ENCODE assay signal across 9 cellular contexts in the genomic region with DNA sequence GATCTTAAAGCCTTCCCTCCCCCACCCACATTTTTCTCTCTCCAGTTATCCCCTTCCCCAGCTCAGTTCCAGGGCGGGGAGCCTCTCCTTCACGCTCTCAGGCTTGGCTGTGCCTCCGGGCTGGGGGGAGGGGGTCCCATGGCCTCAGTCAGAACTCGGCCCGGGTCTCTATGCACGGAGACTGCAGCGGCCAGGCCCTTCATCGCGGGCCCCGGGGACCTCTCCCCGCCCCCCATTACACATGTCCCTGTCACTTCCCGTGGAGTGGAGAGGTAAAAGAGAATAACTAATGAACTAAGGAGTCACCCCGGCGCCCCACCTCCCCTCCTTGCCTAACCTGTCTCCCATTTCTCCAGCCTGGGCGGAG. TPM values are rescaled to one million over a fixed set of nuclear protein-coding genes. Genes with fewer than 3 reads are reported as not detected.
DNase-seq lines count a peak whose midpoint lies in the region; ATAC-seq, FAIRE-seq and TF ChIP-seq lines count a peak whose summit lies in the region.
"Had no signal": no experiment of that assay in that cellular context is flagged by ENCODE, and none has a peak within 500 bp of the region (broad histone marks: within the 10 kb centered on the region; RNA-seq: fewer than 3 reads in every experiment).

No MANE protein-coding gene starts in this region.

- H3K27ac ChIP-seq in CD8-positive, alpha-beta T cell (ENCODE audit: low read depth, low read length), result no peak overlapping the region
- H3K27ac ChIP-seq in Karpas-422 (ENCODE audit: low read length) (no peak overlapping the region), H1 (ENCODE audit: low read depth, low read length) (no peak overlapping the region), caudate nucleus (ENCODE audit: low read depth, low read length) (no peak overlapping the region)

- no peak overlapping the region for H2BK12ac ChIP-seq in H1 (ENCODE audit: low read depth, low read length)

- H4K8ac ChIP-seq in H1 (ENCODE audit: extremely low read depth, insufficient read depth, low read length), result no peak overlapping the region

- FAIRE-seq in H1 (lab: Jason Lieb, UNC), result no peak

- no peaks in the 10 kb centered on the region for H3K9me2 ChIP-seq in Karpas-422 (replicated peaks; ENCODE audit: insufficient read depth, low read length)

- H4K20me1 ChIP-seq in Karpas-422 (ENCODE audit: insufficient read depth, low read depth, low read length), result no peaks in the 10 kb centered on the region; the same call in 1 of the 2 replicates
- H4K20me1 ChIP-seq in H1 (replicated peaks in 1 of 2; ENCODE audit: control insufficient read depth in 1 of 2, insufficient read depth in 2 of 2, low read length in 2 of 2), result peaks cover 0 to 2% of the 10 kb centered on the region in 2 experiments

- H2AK5ac ChIP-seq in H1 (ENCODE audit: low read depth, low read length), result no peak overlapping the region

- peaks cover 7% of the 10 kb centered on the region; the same call in 1 of the 2 replicates for H3K23me2 ChIP-seq in H1 (ENCODE audit: low read depth, low read length)

- H3K27me3 Mint-ChIP-seq in CD8-positive, alpha-beta T cell (ENCODE audit: low read depth), result no peaks in the 10 kb centered on the region
- H3K27me3 Mint-ChIP-seq in progenitor cell of endocrine pancreas, result no peaks in the 10 kb centered on the region

- H2BK15ac ChIP-seq in H1 (ENCODE audit: low read length), result no peak overlapping the region

- no peak overlapping the region; the same call in 1 of the 2 replicates for H3K18ac ChIP-seq in H1 (ENCODE audit: extremely low read depth, low read length)

- H3K4me3 ChIP-seq in CD8-positive, alpha-beta T cell (ENCODE audit: low read depth, low read length), result no peak overlapping the region
- H3K4me3 ChIP-seq in Karpas-422 (ENCODE audit: low read length), result no peak overlapping the region
- peak overlapping the region in 3 of 4 experiments; percentile 56 to 75 (median 70); a peak in 5 of 8 replicates for H3K4me3 ChIP-seq in H1 (ENCODE audit: extremely low read depth in 1 of 4, insufficient read depth in 2 of 4, low read depth in 3 of 4, low read length in 4 of 4)
- no peak overlapping the region for H3K4me3 ChIP-seq in BE2C (ENCODE audit: low read depth, low read length)

- intact Hi-C loops in CD8-positive, alpha-beta T cell (cut with DNase I, micrococcal nuclease), result loop anchor here in 1 of 2 experiments (5.0 kb wide), 1 partner anchor 85 kb away; no protein-coding TSS in a partner anchor

- H3K4me1 ChIP-seq in CD8-positive, alpha-beta T cell (ENCODE audit: insufficient read depth, low read length), result peaks cover 9% of the 10 kb centered on the region
- H3K4me1 ChIP-seq in Karpas-422 (ENCODE audit: low read length) (peaks cover 26% of the 10 kb centered on the region), H1 (replicated peaks in 1 of 4; ENCODE audit: control insufficient read depth in 3 of 4, insufficient read depth in 4 of 4, low read length in 3 of 4) (peaks cover 0 to 6% (median 5%) of the 10 kb centered on the region in 4 experiments; a peak in 3 of 7 replicates), BE2C (no peaks in the 10 kb centered on the region; the same call in 1 of the 2 replicates)

- CTCF ChIA-PET in CD8-positive, alpha-beta T cell (lab: Charles Lee), result interaction anchor here (1.1 kb wide), 1 partner anchor 45 kb away, joined by 3 read pairs; no protein-coding TSS in a partner anchor
- CTCF ChIA-PET in H1 (lab: Charles Lee; ENCODE audit: partially characterized antibody), result interaction anchor here (0.7 kb wide), 1 partner anchor 64 kb away, joined by 3 read pairs; no protein-coding TSS in a partner anchor

- DNase-seq in CD8-positive, alpha-beta T cell, result no peak
- DNase-seq in Karpas-422, result no peak
- DNase-seq in H1 (ENCODE audit: low read depth in 1 of 2, low spot score in 2 of 2), result peak in 1 of 2 experiments; percentile 48
- no peak for DNase-seq in progenitor cell of endocrine pancreas (ENCODE audit: low spot score, unreplicated experiment)
- DNase-seq in BE2C, result no peak
- DNase-seq in caudate nucleus (lab: John Stamatoyannopoulos, UW), result no peak

- H4K5ac ChIP-seq in H1 (ENCODE audit: insufficient read length, low read depth, low read length), result no peak overlapping the region

- H3K56ac ChIP-seq in H1 (replicated peaks; ENCODE audit: insufficient read length, low read depth, low read length), result no peak overlapping the region

- no peak overlapping the region for H3K14ac ChIP-seq in H1 (ENCODE audit: insufficient read length)

- peak overlapping the region; percentile 8 for H3K4me3 Mint-ChIP-seq in CD8-positive, alpha-beta T cell
- H3K4me3 Mint-ChIP-seq in progenitor cell of endocrine pancreas (ENCODE audit: low read depth), result peak overlapping the region; percentile 19

- H3K36me3 ChIP-seq in CD8-positive, alpha-beta T cell (ENCODE audit: insufficient read depth, low read length), result no peaks in the 10 kb centered on the region
- H3K36me3 ChIP-seq in Karpas-422 (ENCODE audit: insufficient read depth, low read length), result peaks cover 3% of the 10 kb centered on the region; the same call in 1 of the 2 replicates
- peaks cover 0 to 5% (median 2%) of the 10 kb centered on the region in 4 experiments; a peak in 3 of 8 replicates for H3K36me3 ChIP-seq in H1 (ENCODE audit: control insufficient read depth in 2 of 4, insufficient read depth in 4 of 4, low read length in 3 of 4)
- no peaks in the 10 kb centered on the region for H3K36me3 ChIP-seq in BE2C

- WGBS in H1 (ENCODE audit: extremely low coverage in 1 of 2, insufficient coverage in 1 of 2, insufficient read length in 1 of 2, insufficient replicate concordance in 2 of 2, low coverage in 1 of 2, low lambda C conversion rate in 2 of 2, missing lambda C conversion rate in 1 of 2), 2 experiments, result 6% methylated on average over 3 of the region's 15 CpGs; no CpG with 5 or more reads in 1 of the 2 experiments

- no peaks in the 10 kb centered on the region for H3K9me3 ChIP-seq in CD8-positive, alpha-beta T cell (ENCODE audit: low read length)
- H3K9me3 ChIP-seq in Karpas-422 (ENCODE audit: low read length) (no peaks in the 10 kb centered on the region), H1 (ENCODE audit: insufficient read depth in 2 of 2, low read depth in 1 of 2, low read length in 1 of 2) (no peaks in the 10 kb centered on the region), BE2C (no peaks in the 10 kb centered on the region)

- H4K91ac ChIP-seq in H1 (replicated peaks; ENCODE audit: insufficient read length, low read length), result no peak overlapping the region

- H3K27ac Mint-ChIP-seq in CD8-positive, alpha-beta T cell, result no peak overlapping the region
- H3K27ac Mint-ChIP-seq in progenitor cell of endocrine pancreas, result no peak overlapping the region

- H2AFZ ChIP-seq in Karpas-422 (ENCODE audit: low read length) (no peak overlapping the region), H1 (ENCODE audit: low read length) (no peak overlapping the region)

- peaks cover 17% of the 10 kb centered on the region for H3K4me1 Mint-ChIP-seq in CD8-positive, alpha-beta T cell (ENCODE audit: low read depth)
- peaks cover 9% of the 10 kb centered on the region for H3K4me1 Mint-ChIP-seq in progenitor cell of endocrine pancreas (ENCODE audit: low read depth)

- no peaks in the 10 kb centered on the region for H3K27me3 ChIP-seq in CD8-positive, alpha-beta T cell (ENCODE audit: insufficient read depth, low read length)
- H3K27me3 ChIP-seq in Karpas-422 (ENCODE audit: low read length) (no peaks in the 10 kb centered on the region), H1 (replicated peaks in 1 of 4; ENCODE audit: control insufficient read depth in 3 of 4, extremely low read depth in 1 of 4, insufficient read depth in 3 of 4, low read length in 3 of 4) (no peaks in the 10 kb centered on the region), BE2C (no peaks in the 10 kb centered on the region)

- no peak for TF ChIP-seq EP300 in H1 (IDR thresholded peaks at IDR 0.05; ENCODE audit: borderline replicate concordance in 1 of 2, low read depth in 2 of 2, low read length in 2 of 2)

- no peaks in the 10 kb centered on the region for H3K9me3 Mint-ChIP-seq in CD8-positive, alpha-beta T cell
- H3K9me3 Mint-ChIP-seq in progenitor cell of endocrine pancreas (ENCODE audit: low read depth), result peaks cover 6% of the 10 kb centered on the region

- no peak overlapping the region for H2BK120ac ChIP-seq in H1 (replicated peaks; ENCODE audit: low read depth, low read length)

- peak overlapping the region; percentile 87 for H3K4me2 ChIP-seq in Karpas-422 (ENCODE audit: low read depth, low read length, poor library complexity, severe bottlenecking)
- peak overlapping the region; percentile 68 to 74 for H3K4me2 ChIP-seq in H1 (ENCODE audit: insufficient read depth in 1 of 2, low read depth in 2 of 2, low read length in 2 of 2)

- TF ChIP-seq POLR2A in H1 (IDR thresholded peaks at IDR 0.05; ENCODE audit: control extremely low read depth in 1 of 2, low read depth in 2 of 2, low read length in 2 of 2), result no peak

- POLR2A ChIA-PET in CD8-positive, alpha-beta T cell (lab: Charles Lee), result no interaction called here
- POLR2A ChIA-PET in H1 (lab: Charles Lee; ENCODE audit: partially characterized antibody), result interaction anchor here (0.6 kb wide), 1 partner anchor 275 kb away, joined by 3 read pairs; no protein-coding TSS in a partner anchor

- no peak overlapping the region for H3K23ac ChIP-seq in H1 (ENCODE audit: insufficient read length)

- no peak overlapping the region for H3K4ac ChIP-seq in H1 (replicated peaks; ENCODE audit: insufficient read length, low read depth, low read length)

- peaks cover 9% of the 10 kb centered on the region for H3K36me3 Mint-ChIP-seq in CD8-positive, alpha-beta T cell
- peaks cover 7% of the 10 kb centered on the region for H3K36me3 Mint-ChIP-seq in progenitor cell of endocrine pancreas (ENCODE audit: insufficient read depth)

- no peak overlapping the region for H2BK20ac ChIP-seq in H1 (ENCODE audit: low read length)

- peaks cover 17% of the 10 kb centered on the region for H3K79me2 ChIP-seq in Karpas-422 (ENCODE audit: low read length)
- no peaks in the 10 kb centered on the region for H3K79me2 ChIP-seq in H1 (ENCODE audit: control insufficient read depth in 1 of 2, insufficient read depth in 2 of 2, low read length in 2 of 2)

- no peak for TF ChIP-seq CTCF in CD8-positive, alpha-beta T cell (IDR thresholded peaks at IDR 0.05)
- TF ChIP-seq CTCF in H1 (IDR thresholded peaks at IDR 0.05; ENCODE audit: control extremely low read depth in 1 of 3, insufficient read depth in 1 of 3, low read depth in 1 of 3, low read length in 3 of 3) (no peak), progenitor cell of endocrine pancreas (IDR thresholded peaks at IDR 0.05; ENCODE audit: unreplicated experiment) (no peak), BE2C (IDR thresholded peaks at IDR 0.05; ENCODE audit: low read depth, low read length) (no peak)

- peak overlapping the region; percentile 82 for H3K9ac ChIP-seq in Karpas-422 (ENCODE audit: low read length)
- H3K9ac ChIP-seq in H1 (replicated peaks in 1 of 4; ENCODE audit: extremely low read depth in 1 of 4, low read depth in 3 of 4, low read length in 3 of 4), result no peak overlapping the region

- H3K79me1 ChIP-seq in H1 (ENCODE audit: low read depth, low read length), result no peaks in the 10 kb centered on the region

- ATAC-seq in CD8-positive, alpha-beta T cell, result no peak
- ATAC-seq in HG02588 (IDR thresholded peaks at IDR 0.05; ENCODE audit: unreplicated experiment) (no peak), HG03457 (IDR thresholded peaks at IDR 0.05; ENCODE audit: unreplicated experiment) (no peak)

- H2BK5ac ChIP-seq in H1 (ENCODE audit: low read depth, low read length), result no peak overlapping the region

- no peak for TF ChIP-seq RAD21 in H1 (IDR thresholded peaks at IDR 0.05 in 1 of 2, conservative IDR thresholded peaks at IDR 0.05 in 1 of 2; ENCODE audit: low read depth in 2 of 2, low read length in 2 of 2)

RNA-seq across cellular contexts. Expression of gene PRICKLE3, which starts 0.8 kb away (rescaled TPM):
- 1 to 10 TPM in 1 of 2 experiments, under 1 TPM in 1; 0.98 to 1.5 TPM for total RNA-seq in CD8-positive, alpha-beta T cell
- 4.0 and 15.5 TPM in 2 replicates for total RNA-seq in Karpas-422 (2014; rRNA removed; shearing (Covaris generic); ENCODE audit: low replicate concordance)
- total RNA-seq in H1 (2021; fragmentation: NEBNext Ultra II Directional; extraction: Animal tissue kit (Norgen Biotek cat#: 25700)), result 8.4 and 10.6 TPM in 2 replicates
- 9.1 and 15.1 TPM in 2 replicates for polyA plus RNA-seq in H1 (2011; rRNA removed)
- 5.4 TPM for polyA plus RNA-seq in H1 (2011; cell fraction: cytosol; rRNA removed)
- 16.0 TPM for polyA plus RNA-seq in H1 (2011; cell fraction: nucleus; rRNA removed)
- 9.0 to 13.6 TPM (median 12.4 TPM) in 4 replicates for polyA plus RNA-seq in H1 (2012, experiment 1 of 2)
- 12.3 TPM for polyA plus RNA-seq in H1 (2012, experiment 2 of 2)
- 5.5 TPM for polyA plus RNA-seq in H1 (2013, experiment 1 of 2)
- polyA plus RNA-seq in H1 (2013, experiment 2 of 2), result 5.2 TPM
- polyA minus RNA-seq in H1 (2011; rRNA and poly(A)+ RNA removed), result 5.5 and 6.8 TPM in 2 replicates
- 8.3 TPM for polyA minus RNA-seq in H1 (2011; cell fraction: cytosol; rRNA and poly(A)+ RNA removed)
- polyA minus RNA-seq in H1 (2011; cell fraction: nucleus; rRNA and poly(A)+ RNA removed), result 11.0 TPM
- 6.2 and 8.8 TPM in 2 replicates for total RNA-seq in progenitor cell of endocrine pancreas
- polyA plus RNA-seq in BE2C (2012; ENCODE audit: insufficient read depth, insufficient read length, low read depth), result not detected

RNA-seq across cellular contexts. Expression of gene SYP, which starts 13.0 kb away (rescaled TPM):
- under 1 TPM; 0.44 to 0.65 TPM for total RNA-seq in CD8-positive, alpha-beta T cell
- total RNA-seq in Karpas-422 (2014; rRNA removed; shearing (Covaris generic); ENCODE audit: low replicate concordance), result 0.86 and 1.2 TPM in 2 replicates
- total RNA-seq in H1 (2021; fragmentation: NEBNext Ultra II Directional; extraction: Animal tissue kit (Norgen Biotek cat#: 25700)), result 10.2 and 10.8 TPM in 2 replicates
- 4.3 and 7.2 TPM in 2 replicates for polyA plus RNA-seq in H1 (2011; rRNA removed)
- 5.8 TPM for polyA plus RNA-seq in H1 (2011; cell fraction: cytosol; rRNA removed)
- 7.7 TPM for polyA plus RNA-seq in H1 (2011; cell fraction: nucleus; rRNA removed)
- 10.7 to 13.8 TPM (median 12.0 TPM) in 4 replicates for polyA plus RNA-seq in H1 (2012, experiment 1 of 2)
- 10.9 TPM for polyA plus RNA-seq in H1 (2012, experiment 2 of 2)
- 8.1 TPM for polyA plus RNA-seq in H1 (2013, experiment 1 of 2)
- 8.3 TPM for polyA plus RNA-seq in H1 (2013, experiment 2 of 2)
- 4.7 and 8.7 TPM in 2 replicates for polyA minus RNA-seq in H1 (2011; rRNA and poly(A)+ RNA removed)
- 4.3 TPM for polyA minus RNA-seq in H1 (2011; cell fraction: cytosol; rRNA and poly(A)+ RNA removed)
- 3.1 TPM for polyA minus RNA-seq in H1 (2011; cell fraction: nucleus; rRNA and poly(A)+ RNA removed)
- total RNA-seq in progenitor cell of endocrine pancreas, result 10.1 and 11.4 TPM in 2 replicates
- 161 TPM for polyA plus RNA-seq in BE2C (2012; ENCODE audit: insufficient read depth, insufficient read length, low read depth)

RNA-seq across cellular contexts. Expression of gene PLP2, which starts 15.3 kb away (rescaled TPM):
- 10 to 100 TPM; 95.9 to 96.4 TPM for total RNA-seq in CD8-positive, alpha-beta T cell
- total RNA-seq in Karpas-422 (2014; rRNA removed; shearing (Covaris generic); ENCODE audit: low replicate concordance), result 11.0 and 37.0 TPM in 2 replicates
- total RNA-seq in H1 (2021; fragmentation: NEBNext Ultra II Directional; extraction: Animal tissue kit (Norgen Biotek cat#: 25700)), result 9.0 and 10.3 TPM in 2 replicates
- 23.4 and 25.6 TPM in 2 replicates for polyA plus RNA-seq in H1 (2011; rRNA removed)
- 14.0 TPM for polyA plus RNA-seq in H1 (2011; cell fraction: cytosol; rRNA removed)
- 8.6 TPM for polyA plus RNA-seq in H1 (2011; cell fraction: nucleus; rRNA removed)
- polyA plus RNA-seq in H1 (2012, experiment 1 of 2), result 14.3 to 18.4 TPM (median 15.5 TPM) in 4 replicates
- 16.9 TPM for polyA plus RNA-seq in H1 (2012, experiment 2 of 2)
- 31.9 TPM for polyA plus RNA-seq in H1 (2013, experiment 1 of 2)
- polyA plus RNA-seq in H1 (2013, experiment 2 of 2), result 39.0 TPM
- polyA minus RNA-seq in H1 (2011; rRNA and poly(A)+ RNA removed), result 7.6 and 10.2 TPM in 2 replicates
- 8.1 TPM for polyA minus RNA-seq in H1 (2011; cell fraction: cytosol; rRNA and poly(A)+ RNA removed)
- 2.0 TPM for polyA minus RNA-seq in H1 (2011; cell fraction: nucleus; rRNA and poly(A)+ RNA removed)
- total RNA-seq in progenitor cell of endocrine pancreas, result 3.9 and 6.3 TPM in 2 replicates
- polyA plus RNA-seq in BE2C (2012; ENCODE audit: insufficient read depth, insufficient read length, low read depth), result 70.6 TPM

RNA-seq across cellular contexts. Expression of gene MAGIX, which starts 24.5 kb away (rescaled TPM):
- total RNA-seq in CD8-positive, alpha-beta T cell, result under 1 TPM; 0.31 to 0.84 TPM
- 1.7 TPM in 1 of 2 replicates, not detected in the other for total RNA-seq in Karpas-422 (2014; rRNA removed; shearing (Covaris generic); ENCODE audit: low replicate concordance)
- total RNA-seq in H1 (2021; fragmentation: NEBNext Ultra II Directional; extraction: Animal tissue kit (Norgen Biotek cat#: 25700)), result 0.37 and 0.46 TPM in 2 replicates
- polyA plus RNA-seq in H1 (2011; rRNA removed), result 1.1 and 1.9 TPM in 2 replicates
- 0.97 TPM for polyA plus RNA-seq in H1 (2011; cell fraction: cytosol; rRNA removed)
- polyA plus RNA-seq in H1 (2011; cell fraction: nucleus; rRNA removed), result 1.9 TPM
- polyA plus RNA-seq in H1 (2012, experiment 1 of 2), result 0.42 to 0.62 TPM (median 0.58 TPM) in 4 replicates
- polyA plus RNA-seq in H1 (2012, experiment 2 of 2), result 1.0 TPM
- polyA plus RNA-seq in H1 (2013, experiment 1 of 2), result 0.32 TPM
- polyA plus RNA-seq in H1 (2013, experiment 2 of 2), result 0.53 TPM
- 0.09 and 0.15 TPM in 2 replicates for polyA minus RNA-seq in H1 (2011; rRNA and poly(A)+ RNA removed)
- polyA minus RNA-seq in H1 (2011; cell fraction: cytosol; rRNA and poly(A)+ RNA removed), result not detected
- 1.2 TPM for polyA minus RNA-seq in H1 (2011; cell fraction: nucleus; rRNA and poly(A)+ RNA removed)
- 3.1 and 5.0 TPM in 2 replicates for total RNA-seq in progenitor cell of endocrine pancreas
- polyA plus RNA-seq in BE2C (2012; ENCODE audit: insufficient read depth, insufficient read length, low read depth), result 3.0 TPM

RNA-seq across cellular contexts. Expression of gene CACNA1F, which starts 46.1 kb away (rescaled TPM):
- under 1 TPM; 0.84 to 0.86 TPM for total RNA-seq in CD8-positive, alpha-beta T cell
- total RNA-seq in Karpas-422 (2014; rRNA removed; shearing (Covaris generic); ENCODE audit: low replicate concordance), result not detected in 2 replicates
- total RNA-seq in H1 (2021; fragmentation: NEBNext Ultra II Directional; extraction: Animal tissue kit (Norgen Biotek cat#: 25700)), result 0.77 and 0.84 TPM in 2 replicates
- 0.59 and 1.7 TPM in 2 replicates for polyA plus RNA-seq in H1 (2011; rRNA removed)
- 1.1 TPM for polyA plus RNA-seq in H1 (2011; cell fraction: cytosol; rRNA removed)
- 6.3 TPM for polyA plus RNA-seq in H1 (2011; cell fraction: nucleus; rRNA removed)
- polyA plus RNA-seq in H1 (2012, experiment 1 of 2), result 0.62 to 1.1 TPM (median 0.82 TPM) in 4 replicates
- 0.33 TPM for polyA plus RNA-seq in H1 (2012, experiment 2 of 2)
- polyA plus RNA-seq in H1 (2013, experiment 1 of 2), result 0.59 TPM
- polyA plus RNA-seq in H1 (2013, experiment 2 of 2), result 0.42 TPM
- polyA minus RNA-seq in H1 (2011; rRNA and poly(A)+ RNA removed), result 0.76 and 1.2 TPM in 2 replicates
- polyA minus RNA-seq in H1 (2011; cell fraction: cytosol; rRNA and poly(A)+ RNA removed), result 1.6 TPM
- polyA minus RNA-seq in H1 (2011; cell fraction: nucleus; rRNA and poly(A)+ RNA removed), result 3.7 TPM
- 0.19 and 0.64 TPM in 2 replicates for total RNA-seq in progenitor cell of endocrine pancreas
- polyA plus RNA-seq in BE2C (2012; ENCODE audit: insufficient read depth, insufficient read length, low read depth), result 0.25 TPM
- polyA plus RNA-seq: fibroblast of lung had no signal

Comparison
In these comparisons a context has a peak if more than half of its experiments do, and no peak if none do; other contexts are left out.
1. H3K4me3 ChIP-seq: peak in H1 (3 of 4); none in CD8-positive, alpha-beta T cell (single experiment), Karpas-422 (single experiment) and BE2C (single experiment).